In genomic region chrX:2520539-2520938, GRCh38 we compare ENCODE assay signal across 18 cellular contexts. TPM values are rescaled to one million over a fixed set of nuclear protein-coding genes. Genes with fewer than 3 reads are reported as not detected.
DNase-seq lines count a peak whose midpoint lies in the region; ATAC-seq, FAIRE-seq and TF ChIP-seq lines count a peak whose summit lies in the region.
"Had no signal": no experiment of that assay in that cellular context is flagged by ENCODE, and none has a peak within 500 bp of the region (broad histone marks: within the 10 kb centered on the region; RNA-seq: fewer than 3 reads in every experiment).

No MANE protein-coding gene starts in this region.

- no peaks in the 10 kb centered on the region for H3K9me3 ChIP-seq in HepG2 (ENCODE audit: low read length)
- no peaks in the 10 kb centered on the region for H3K9me3 ChIP-seq in right lobe of liver
- peaks cover 5% of the 10 kb centered on the region for H3K9me3 ChIP-seq in GM12878 (replicated peaks; ENCODE audit: control insufficient read depth, insufficient read depth, low read length)

- in situ Hi-C loops in HepG2 (cut with HindIII; ENCODE audit: extremely low pct_ligation_motif_present, low pct_unique_long_range_greater_than_20kb), result no loop called here
- in situ Hi-C loops in GM12878 (cut with MboI), result loop anchor here (25.0 kb wide), 1 partner anchor 1058 kb away; the partner anchor contains the start of gene ASMTL

- H4K20me1 ChIP-seq in HepG2 (ENCODE audit: insufficient read depth, low read length), result no peaks in the 10 kb centered on the region
- no peaks in the 10 kb centered on the region for H4K20me1 ChIP-seq in GM12878 (ENCODE audit: control insufficient read depth, insufficient read depth)

- H3K27ac ChIP-seq in HepG2 (ENCODE audit: extremely low read length, insufficient read depth, low read length), result no peak overlapping the region
- no peak overlapping the region for H3K27ac ChIP-seq in right lobe of liver
- peak overlapping the region; percentile 96; the same call in 1 of the 2 replicates for H3K27ac ChIP-seq in GM12878 (ENCODE audit: control insufficient read depth, insufficient read depth)
- H3K27ac ChIP-seq: GM23248, HL-60 had no signal

- H2AFZ ChIP-seq in HepG2 (ENCODE audit: low read length) (no peak overlapping the region), GM12878 (ENCODE audit: control insufficient read depth, low read depth, low read length) (no peak overlapping the region)
- H2AFZ ChIP-seq: GM23248 had no signal

- intact Hi-C loops in HepG2 (cut with micrococcal nuclease; ENCODE audit: unreplicated experiment), result no loop called here
- intact Hi-C loops in right lobe of liver (cut with DNase I), result no loop called here
- intact Hi-C loops in GM12878 (cut with micrococcal nuclease; ENCODE audit: unreplicated experiment), result loop anchor here (10.0 kb wide), 1 partner anchor 174 kb away; the partner anchor contains the start of gene CD99

- TF ChIP-seq RAD21 in HepG2 (CRISPR knock-in tag; IDR thresholded peaks at IDR 0.05) (no peak), GM12878 (IDR thresholded peaks at IDR 0.05; ENCODE audit: insufficient read depth, low read depth, low read length) (no peak)

- CTCF ChIA-PET in HepG2 (lab: Yijun Ruan, JAX; ENCODE audit: low intra/inter-chr PET ratio, low total read pairs), result no interaction called here
- CTCF ChIA-PET in GM12878 (lab: Yijun Ruan, JAX), result no interaction called here

- H3K36me3 ChIP-seq in HepG2 (replicated peaks in 1 of 2; ENCODE audit: control insufficient read depth in 1 of 2, insufficient read depth in 2 of 2, low read length in 2 of 2), result no peaks in the 10 kb centered on the region
- H3K36me3 ChIP-seq in right lobe of liver, result no peaks in the 10 kb centered on the region
- no peaks in the 10 kb centered on the region for H3K36me3 ChIP-seq in GM12878 (ENCODE audit: control insufficient read depth in 2 of 2, insufficient read depth in 2 of 2, low read length in 1 of 2)

- TF ChIP-seq CTCF in HepG2 (CRISPR knock-in tag; IDR thresholded peaks at IDR 0.05) (no peak), right lobe of liver (IDR thresholded peaks at IDR 0.05) (no peak), GM12878 (IDR thresholded peaks at IDR 0.05 in 2 of 3, conservative IDR thresholded peaks at IDR 0.05 in 1 of 3; ENCODE audit: control insufficient read depth in 2 of 3, extremely low read depth in 1 of 3, insufficient read depth in 1 of 3, low read depth in 3 of 3, low read length in 3 of 3) (no peak)

- TF ChIP-seq EP300 in HepG2 (IDR thresholded peaks at IDR 0.05; ENCODE audit: low read depth in 2 of 2, low read length in 2 of 2), result no peak
- TF ChIP-seq EP300 in HepG2 (CRISPR knock-in tag; IDR thresholded peaks at IDR 0.05; ENCODE audit: borderline replicate concordance), result no peak
- no peak for TF ChIP-seq EP300 in GM12878 (IDR thresholded peaks at IDR 0.05; ENCODE audit: borderline replicate concordance in 1 of 2, control insufficient read depth in 1 of 2, low read depth in 2 of 2, low read length in 2 of 2)

- no peak overlapping the region for H3K4me2 ChIP-seq in HepG2 (ENCODE audit: low read depth, low read length)
- no peak overlapping the region for H3K4me2 ChIP-seq in GM12878 (ENCODE audit: control insufficient read depth, insufficient read depth)

- POLR2A ChIA-PET in HepG2 (lab: Yijun Ruan, JAX) (no interaction called here), GM12878 (lab: Charles Lee) (no interaction called here)

- WGBS in HepG2 (ENCODE audit: low lambda C conversion rate), result 89% methylated on average over 8 of the region's 8 CpGs
- WGBS in right lobe of liver (ENCODE audit: insufficient coverage, low coverage, low lambda C conversion rate, missing lambda C conversion rate), result 93% methylated on average over 8 of the region's 8 CpGs
- 97% methylated on average over 8 of the region's 8 CpGs for WGBS in GM12878 (ENCODE audit: insufficient coverage, insufficient replicate concordance, low lambda C conversion rate, missing lambda C conversion rate)

- no peak for DNase-seq in HepG2 (ENCODE audit: low spot score)
- DNase-seq in right lobe of liver, result no peak
- no peak for DNase-seq in HTR-8/SVneo (ENCODE audit: insufficient read length, low spot score)
- DNase-seq in GM12878 (ENCODE audit: low read depth, low spot score), result no peak
- no peak for DNase-seq in iPS-NIHi11 (ENCODE audit: low spot score)
- DNase-seq: 8988T; AML-193; C1 segment of cervical spinal cord; Calu3; CD4-positive, alpha-beta T cell; DMS 273 treated with DMSO at 0.1 percent for 48 hours; GM23248; H7; IMR-90; KG1 had no signal

- no peak overlapping the region for H3K9ac ChIP-seq in HepG2 (ENCODE audit: insufficient read depth, low read depth, low read length)
- no peak overlapping the region for H3K9ac ChIP-seq in GM12878 (ENCODE audit: control insufficient read depth, insufficient read depth, low read length)
- H3K9ac ChIP-seq: GM23248 had no signal

- SMC1A ChIA-PET in GM12878 (lab: Charles Lee; ENCODE audit: uncharacterized antibody, unreplicated experiment), result no interaction called here

- peaks cover 13% of the 10 kb centered on the region for H3K4me1 ChIP-seq in HepG2 (ENCODE audit: insufficient read depth, low read length)
- no peaks in the 10 kb centered on the region for H3K4me1 ChIP-seq in right lobe of liver
- H3K4me1 ChIP-seq in GM12878 (ENCODE audit: control insufficient read depth, insufficient read depth, low read length), result peaks cover 35% of the 10 kb centered on the region

- H3K79me2 ChIP-seq in HepG2 (ENCODE audit: insufficient read depth, low read length) (no peaks in the 10 kb centered on the region), GM12878 (ENCODE audit: control insufficient read depth, insufficient read depth, low read length) (no peaks in the 10 kb centered on the region)

- peaks cover 0 to 11% of the 10 kb centered on the region in 2 experiments; a peak in 2 of 5 replicates for H3K27me3 ChIP-seq in HepG2 (ENCODE audit: control insufficient read depth in 1 of 2, insufficient read depth in 2 of 2, low read length in 2 of 2)
- no peaks in the 10 kb centered on the region for H3K27me3 ChIP-seq in right lobe of liver
- H3K27me3 ChIP-seq in GM12878 (replicated peaks in 1 of 2; ENCODE audit: control insufficient read depth in 2 of 2, insufficient read depth in 2 of 2, low read length in 1 of 2), result no peaks in the 10 kb centered on the region

- RAD21 ChIA-PET in GM12878 (lab: Charles Lee; ENCODE audit: unreplicated experiment), result no interaction called here

- FAIRE-seq in HepG2 (lab: Jason Lieb, UNC), result no peak
- FAIRE-seq in HTR-8/SVneo (lab: Jason Lieb, UNC), result peak; percentile 98
- no peak for FAIRE-seq in GM12878 (lab: Jason Lieb, UNC)

- BruUV-seq in HepG2 (replicated peaks; lab: Mats Ljungman, UMichigan) (no TSS peak), GM12878 (replicated peaks; lab: Mats Ljungman, UMichigan) (no TSS peak)

- no peak overlapping the region for H3K4me3 ChIP-seq in HepG2 (replicated peaks in 1 of 3; ENCODE audit: insufficient read depth in 1 of 3, low read depth in 2 of 3, low read length in 3 of 3)
- no peak overlapping the region for H3K4me3 ChIP-seq in right lobe of liver
- H3K4me3 ChIP-seq in GM12878, result no peak overlapping the region
- H3K4me3 ChIP-seq: GM23248 had no signal

- ATAC-seq in HepG2 (no peak), right lobe of liver (no peak), GM12878 (no peak), GM21737 (IDR thresholded peaks at IDR 0.05; ENCODE audit: unreplicated experiment) (no peak), GM18505 (IDR thresholded peaks at IDR 0.05; ENCODE audit: unreplicated experiment) (no peak)

- TF ChIP-seq POLR2A in HepG2 (IDR thresholded peaks at IDR 0.05; ENCODE audit: insufficient read depth in 1 of 2, low read depth in 2 of 2, low read length in 2 of 2) (no peak), right lobe of liver (IDR thresholded peaks at IDR 0.05) (no peak), GM12878 (IDR thresholded peaks at IDR 0.05; ENCODE audit: low read depth, low read length) (no peak), GM18505 (IDR thresholded peaks at IDR 0.05; ENCODE audit: borderline replicate concordance, extremely low read depth, insufficient read depth, insufficient read length) (no peak)

RNA-seq across cellular contexts. Expression of gene DHRSX, which starts 19.8 kb away (rescaled TPM):
- total RNA-seq in HepG2 (2016; rRNA removed; fragmentation: Illumina TruSeq; extraction: Trizol) (11.4 and 15.5 TPM in 2 replicates), right lobe of liver (10 to 100 TPM; 15.6 to 34.5 (median 29.0) TPM), GM12878 (2014; rRNA removed) (17.6 and 20.7 TPM in 2 replicates), GM12878 (2014; rRNA removed; fragmentation: Illumina TruSeq; extraction: Trizol) (9.0 and 11.3 TPM in 2 replicates), GM12878 (2021) (22.4 and 22.9 TPM in 2 replicates)
- 17.0 and 17.1 TPM in 2 replicates for total RNA-seq in HepG2 (2016; cell fraction: cytosol; rRNA removed; fragmentation: Illumina TruSeq; extraction: Trizol; ENCODE audit: low read depth)
- total RNA-seq in HepG2 (2016; cell fraction: insoluble cytoplasmic fraction; rRNA removed; fragmentation: Illumina TruSeq; extraction: Trizol), result 12.0 and 16.4 TPM in 2 replicates
- total RNA-seq in HepG2 (2016; cell fraction: membrane; rRNA removed; fragmentation: Illumina TruSeq; extraction: Trizol), result 20.4 and 22.0 TPM in 2 replicates
- total RNA-seq in HepG2 (2016; cell fraction: nucleus; rRNA removed; fragmentation: Illumina TruSeq; extraction: Trizol), result 10.0 and 12.2 TPM in 2 replicates
- polyA plus RNA-seq in HepG2 (2011; rRNA removed) (24.3 and 28.9 TPM in 2 replicates), GM12878 (2011; rRNA removed) (20.8 and 22.0 TPM in 2 replicates), GM12878 (2014; fragmentation: Illumina TruSeq; extraction: Trizol) (12.4 and 12.9 TPM in 2 replicates), GM12878 (2014; fragmentation: Nextera tagmentation; extraction: Ambion mirVana) (1 to 10 TPM; 1.7 to 3.3 TPM), GM12878 (2014; rRNA removed) (15.5 and 18.9 TPM in 2 replicates), GM12878 (2016; fragmentation: Nextera tagmentation; extraction: Ambion mirVana) (10 to 100 TPM; 33.5 to 39.5 TPM)
- 43.6 and 44.6 TPM in 2 replicates for polyA plus RNA-seq in HepG2 (2011; cell fraction: cytosol; rRNA removed)
- 19.8 and 21.8 TPM in 2 replicates for polyA plus RNA-seq in HepG2 (2011; cell fraction: nucleus; rRNA removed)
- 27.9 and 45.4 TPM in 2 replicates for polyA plus RNA-seq in HepG2 (2012)
- polyA plus RNA-seq in HepG2 (2016; cell fraction: cytosol; fragmentation: Illumina TruSeq; extraction: Trizol; ENCODE audit: low read depth), result 32.7 and 33.4 TPM in 2 replicates
- 17.5 and 19.2 TPM in 2 replicates for polyA plus RNA-seq in HepG2 (2016; cell fraction: insoluble cytoplasmic fraction; fragmentation: Illumina TruSeq; extraction: Trizol; ENCODE audit: low read depth)
- 32.3 and 33.0 TPM in 2 replicates for polyA plus RNA-seq in HepG2 (2016; cell fraction: membrane; fragmentation: Illumina TruSeq; extraction: Trizol; ENCODE audit: low read depth)
- 15.6 and 21.5 TPM in 2 replicates for polyA plus RNA-seq in HepG2 (2016; cell fraction: nucleus; fragmentation: Illumina TruSeq; extraction: Trizol; ENCODE audit: insufficient read depth, low read depth)
- polyA minus RNA-seq in HepG2 (2011; rRNA and poly(A)+ RNA removed; ENCODE audit: low replicate concordance), result 43.4 and 47.9 TPM in 2 replicates
- polyA minus RNA-seq in HepG2 (2011; cell fraction: cytosol; rRNA and poly(A)+ RNA removed), result 18.8 and 19.4 TPM in 2 replicates
- polyA minus RNA-seq in HepG2 (2011; cell fraction: nucleus; rRNA and poly(A)+ RNA removed), result 16.5 and 19.1 TPM in 2 replicates
- total RNA-seq in GM12878 (2013; cell fraction: nucleolus; rRNA removed), result 47.4 and 74.2 TPM in 2 replicates
- 9.9 TPM for polyA plus RNA-seq in GM12878 (2011; ENCODE audit: low read depth)
- 38.0 and 38.2 TPM in 2 replicates for polyA plus RNA-seq in GM12878 (2011; cell fraction: cytosol; rRNA removed)
- polyA plus RNA-seq in GM12878 (2011; cell fraction: nucleus; rRNA removed), result 24.8 TPM in 2 replicates
- polyA plus RNA-seq in GM12878 (2012), result 22.3 and 28.7 TPM in 2 replicates
- polyA minus RNA-seq in GM12878 (2011; rRNA and poly(A)+ RNA removed), result 25.2 and 29.1 TPM in 2 replicates
- polyA minus RNA-seq in GM12878 (2011; cell fraction: cytosol; rRNA and poly(A)+ RNA removed), result 9.5 and 9.8 TPM in 2 replicates
- polyA minus RNA-seq in GM12878 (2011; cell fraction: nucleus; rRNA and poly(A)+ RNA removed), result 11.2 and 17.8 TPM in 2 replicates

RNA-seq across cellular contexts. Expression of gene ZBED1, which starts 19.8 kb away (rescaled TPM):
- total RNA-seq in HepG2 (2016; rRNA removed; fragmentation: Illumina TruSeq; extraction: Trizol) (28.9 and 29.8 TPM in 2 replicates), right lobe of liver (10 to 100 TPM; 21.7 to 44.6 (median 36.9) TPM), GM12878 (2014; rRNA removed) (45.6 and 48.9 TPM in 2 replicates), GM12878 (2014; rRNA removed; fragmentation: Illumina TruSeq; extraction: Trizol) (33.9 and 40.0 TPM in 2 replicates), GM12878 (2021) (73.6 and 75.5 TPM in 2 replicates)
- 4.7 and 6.3 TPM in 2 replicates for total RNA-seq in HepG2 (2016; cell fraction: cytosol; rRNA removed; fragmentation: Illumina TruSeq; extraction: Trizol; ENCODE audit: low read depth)
- total RNA-seq in HepG2 (2016; cell fraction: insoluble cytoplasmic fraction; rRNA removed; fragmentation: Illumina TruSeq; extraction: Trizol), result 24.4 and 29.9 TPM in 2 replicates
- 21.5 and 24.7 TPM in 2 replicates for total RNA-seq in HepG2 (2016; cell fraction: membrane; rRNA removed; fragmentation: Illumina TruSeq; extraction: Trizol)
- 14.1 and 17.2 TPM in 2 replicates for total RNA-seq in HepG2 (2016; cell fraction: nucleus; rRNA removed; fragmentation: Illumina TruSeq; extraction: Trizol)
- polyA plus RNA-seq in HepG2 (2011; rRNA removed) (20.0 and 24.1 TPM in 2 replicates), GM12878 (2011; rRNA removed) (24.1 and 32.8 TPM in 2 replicates), GM12878 (2014; fragmentation: Illumina TruSeq; extraction: Trizol) (31.7 and 38.6 TPM in 2 replicates), GM12878 (2014; fragmentation: Nextera tagmentation; extraction: Ambion mirVana) (1 to 10 TPM; 1.9 to 4.8 TPM), GM12878 (2014; rRNA removed) (40.9 and 43.1 TPM in 2 replicates), GM12878 (2016; fragmentation: Nextera tagmentation; extraction: Ambion mirVana) (10 to 100 TPM; 47.6 to 48.3 TPM)
- 17.2 and 25.9 TPM in 2 replicates for polyA plus RNA-seq in HepG2 (2011; cell fraction: cytosol; rRNA removed)
- polyA plus RNA-seq in HepG2 (2011; cell fraction: nucleus; rRNA removed), result 15.2 and 18.2 TPM in 2 replicates
- 18.2 TPM in 2 replicates for polyA plus RNA-seq in HepG2 (2012)
- 3.0 and 3.2 TPM in 2 replicates for polyA plus RNA-seq in HepG2 (2016; cell fraction: cytosol; fragmentation: Illumina TruSeq; extraction: Trizol; ENCODE audit: low read depth)
- 25.3 and 26.7 TPM in 2 replicates for polyA plus RNA-seq in HepG2 (2016; cell fraction: insoluble cytoplasmic fraction; fragmentation: Illumina TruSeq; extraction: Trizol; ENCODE audit: low read depth)
- 10.1 and 11.7 TPM in 2 replicates for polyA plus RNA-seq in HepG2 (2016; cell fraction: membrane; fragmentation: Illumina TruSeq; extraction: Trizol; ENCODE audit: low read depth)
- 17.2 and 17.7 TPM in 2 replicates for polyA plus RNA-seq in HepG2 (2016; cell fraction: nucleus; fragmentation: Illumina TruSeq; extraction: Trizol; ENCODE audit: insufficient read depth, low read depth)
- 51.4 and 60.3 TPM in 2 replicates for polyA minus RNA-seq in HepG2 (2011; rRNA and poly(A)+ RNA removed; ENCODE audit: low replicate concordance)
- polyA minus RNA-seq in HepG2 (2011; cell fraction: cytosol; rRNA and poly(A)+ RNA removed), result 25.4 and 30.2 TPM in 2 replicates
- 10.9 and 13.4 TPM in 2 replicates for polyA minus RNA-seq in HepG2 (2011; cell fraction: nucleus; rRNA and poly(A)+ RNA removed)
- 44.8 and 56.2 TPM in 2 replicates for total RNA-seq in GM12878 (2013; cell fraction: nucleolus; rRNA removed)
- 11.5 TPM for polyA plus RNA-seq in GM12878 (2011; ENCODE audit: low read depth)
- polyA plus RNA-seq in GM12878 (2011; cell fraction: cytosol; rRNA removed), result 48.5 and 59.8 TPM in 2 replicates
- 14.8 and 27.3 TPM in 2 replicates for polyA plus RNA-seq in GM12878 (2011; cell fraction: nucleus; rRNA removed)
- polyA plus RNA-seq in GM12878 (2012), result 24.7 and 27.0 TPM in 2 replicates
- polyA minus RNA-seq in GM12878 (2011; rRNA and poly(A)+ RNA removed), result 36.8 and 71.4 TPM in 2 replicates
- polyA minus RNA-seq in GM12878 (2011; cell fraction: cytosol; rRNA and poly(A)+ RNA removed), result 37.2 and 39.3 TPM in 2 replicates
- 9.6 and 22.6 TPM in 2 replicates for polyA minus RNA-seq in GM12878 (2011; cell fraction: nucleus; rRNA and poly(A)+ RNA removed)

Comparison
In these comparisons a context has a peak if more than half of its experiments do, and no peak if none do; other contexts are left out.
1. Of the 75 proteins assayed by ChIP-seq in both HepG2 and GM12878: peak only in HepG2: none; only in GM12878: NBN; in both: none; in neither: 73; mixed calls (peak in some experiments, not most) for 1.